Comparison of ENCODE assay signal across 9 cellular contexts in genomic region chr18:62450546-62451395, GRCh38.
A peak's percentile ranks its signal among the peaks of the same experiment; 100 is the strongest.
DNase-seq lines count a peak whose midpoint lies in the region; ATAC-seq and TF ChIP-seq lines count a peak whose summit lies in the region.
"Had no signal": no experiment of that assay in that cellular context is flagged by ENCODE, and none has a peak within 500 bp of the region (broad histone marks: within the 10 kb centered on the region; RNA-seq: fewer than 3 reads in every experiment).

No MANE protein-coding gene starts in this region.

- H3K27ac Mint-ChIP-seq in CD4-positive, alpha-beta memory T cell, result peak overlapping the region in 1 of 7 donors; percentile 55
- H3K27ac Mint-ChIP-seq: stimulated activated naive CD8-positive, alpha-beta T cell treated with anti-CD3 and anti-CD28 coated beads, Interleukin-15, Interleukin-2, amounts not matched to agents 100 ng/mL and 50 ng/mL, for 24 hours had no signal

- TF ChIP-seq CTCF in WERI-Rb-1 (IDR thresholded peaks at IDR 0.05; ENCODE audit: low read depth, low read length), result no peak
- TF ChIP-seq CTCF in heart right ventricle (IDR thresholded peaks at IDR 0.05), result peak in 1 of 9 donors; percentile 4
- TF ChIP-seq CTCF in smooth muscle cell (IDR thresholded peaks at IDR 0.05; ENCODE audit: borderline replicate concordance, insufficient read depth, poor library complexity, severe bottlenecking), result no peak

- peaks cover 0 to 3% (median 0%) of the 10 kb centered on the region in 8 donors for H3K9me3 Mint-ChIP-seq in CD4-positive, alpha-beta memory T cell
- H3K9me3 Mint-ChIP-seq: stimulated activated naive CD8-positive, alpha-beta T cell treated with anti-CD3 and anti-CD28 coated beads, Interleukin-15, Interleukin-2, amounts not matched to agents 100 ng/mL and 50 ng/mL, for 24 hours had no signal

- peaks cover 3 to 5% (median 4%) of the 10 kb centered on the region in 4 donors for H3K4me1 Mint-ChIP-seq in CD4-positive, alpha-beta memory T cell

- POLR2A ChIA-PET in CD4-positive, alpha-beta memory T cell (lab: Charles Lee; ENCODE audit: partially characterized antibody), result no interaction called here

- no peaks in the 10 kb centered on the region for H4K20me1 ChIP-seq in smooth muscle cell (ENCODE audit: low read depth)

- CTCF ChIA-PET in CD4-positive, alpha-beta memory T cell (lab: Charles Lee; ENCODE audit: partially characterized antibody), result no interaction called here

- no peak overlapping the region for H2AFZ ChIP-seq in smooth muscle cell (ENCODE audit: low read depth)

- H3K27ac ChIP-seq in WERI-Rb-1 (peak overlapping the region; percentile 68), heart right ventricle (peak overlapping the region in 9 of 10 donors; percentile 38 to 83 (median 69)), smooth muscle cell (ENCODE audit: low read depth) (no peak overlapping the region)
- H3K27ac ChIP-seq in CD4-positive, alpha-beta memory T cell (ENCODE audit: low read depth, low read length), result no peak overlapping the region

- DNase-seq in DMS79 treated with DMSO at 0.1 percent for 48 hours (lab: John Stamatoyannopoulos, UW) (peak; percentile 49), NCI-H1694 (lab: John Stamatoyannopoulos, UW) (peak; percentile 45), WERI-Rb-1 (peak; percentile 95), heart right ventricle (peak; percentile 65 to 66), smooth muscle cell (lab: John Stamatoyannopoulos, UW; ENCODE audit: unreplicated experiment) (peak; percentile 19)
- DNase-seq in CD4-positive, alpha-beta memory T cell, result no peak

- ATAC-seq in heart right ventricle (peak; percentile 79 to 98 (median 94)), GM21515 (IDR thresholded peaks at IDR 0.05; ENCODE audit: unreplicated experiment) (no peak), GM19035 (IDR thresholded peaks at IDR 0.05; ENCODE audit: unreplicated experiment) (no peak)

- no peaks in the 10 kb centered on the region for H3K79me2 ChIP-seq in smooth muscle cell (ENCODE audit: low read depth)

- no peak overlapping the region for H3K4me3 Mint-ChIP-seq in CD4-positive, alpha-beta memory T cell
- H3K4me3 Mint-ChIP-seq: stimulated activated naive CD8-positive, alpha-beta T cell treated with anti-CD3 and anti-CD28 coated beads, Interleukin-15, Interleukin-2, amounts not matched to agents 100 ng/mL and 50 ng/mL, for 24 hours had no signal

- peaks cover 10 to 16% of the 10 kb centered on the region in 2 donors for H3K27me3 Mint-ChIP-seq in CD4-positive, alpha-beta memory T cell

- WGBS in heart right ventricle, 2 donors, result 6 to 7% methylated on average over 15 of the region's 15 CpGs
- WGBS in smooth muscle cell (ENCODE audit: low lambda C conversion rate), result 17% methylated on average over 15 of the region's 15 CpGs

- H3K36me3 ChIP-seq in WERI-Rb-1, result no peaks in the 10 kb centered on the region
- no peaks in the 10 kb centered on the region for H3K36me3 ChIP-seq in heart right ventricle
- no peaks in the 10 kb centered on the region for H3K36me3 ChIP-seq in smooth muscle cell (ENCODE audit: low read depth)
- H3K36me3 ChIP-seq in CD4-positive, alpha-beta memory T cell (ENCODE audit: insufficient read depth, low read length), result no peaks in the 10 kb centered on the region

- intact Hi-C loops in heart right ventricle (cut with DNase I), result loop anchor here in 2 of 10 donors (5.0 to 10.0 kb wide), 2 partner anchors 72 to 74 kb away; partner anchors contain the start of gene ZCCHC2 (in 2 of the 2)
- intact Hi-C loops in CD4-positive, alpha-beta memory T cell (cut with micrococcal nuclease), result no loop called here

- H3K9ac ChIP-seq in smooth muscle cell (ENCODE audit: low read depth), result no peak overlapping the region

- H3K4me1 ChIP-seq in heart right ventricle (peaks cover 0 to 41% (median 14%) of the 10 kb centered on the region in 9 donors), smooth muscle cell (ENCODE audit: low read depth) (no peaks in the 10 kb centered on the region)
- no peaks in the 10 kb centered on the region for H3K4me1 ChIP-seq in CD4-positive, alpha-beta memory T cell (ENCODE audit: insufficient read depth, low read length)

- H3K36me3 Mint-ChIP-seq in CD4-positive, alpha-beta memory T cell, result no peaks in the 10 kb centered on the region

- peak overlapping the region; percentile 55 for H3K4me2 ChIP-seq in smooth muscle cell

- no peaks in the 10 kb centered on the region for H3K9me3 ChIP-seq in WERI-Rb-1 (ENCODE audit: severe bottlenecking)
- H3K9me3 ChIP-seq in heart right ventricle, result peaks cover 0 to 10% (median 0%) of the 10 kb centered on the region in 11 donors
- H3K9me3 ChIP-seq in smooth muscle cell (replicated peaks; ENCODE audit: low read depth), result no peaks in the 10 kb centered on the region
- H3K9me3 ChIP-seq in CD4-positive, alpha-beta memory T cell (ENCODE audit: control insufficient read depth in 1 of 2, low read length in 2 of 2), result no peaks in the 10 kb centered on the region

- H3K27me3 ChIP-seq in WERI-Rb-1 (ENCODE audit: insufficient read depth, low read depth, severe bottlenecking) (no peaks in the 10 kb centered on the region), heart right ventricle (no peaks in the 10 kb centered on the region), smooth muscle cell (ENCODE audit: low read depth) (peaks cover 34% of the 10 kb centered on the region)
- no peaks in the 10 kb centered on the region for H3K27me3 ChIP-seq in CD4-positive, alpha-beta memory T cell (ENCODE audit: insufficient read depth, low read length)

- H3K4me3 ChIP-seq in WERI-Rb-1 (ENCODE audit: low read depth, low read length) (peak overlapping the region; percentile 11), heart right ventricle (no peak overlapping the region), smooth muscle cell (no peak overlapping the region)
- H3K4me3 ChIP-seq in CD4-positive, alpha-beta memory T cell (ENCODE audit: low read length in 2 of 2), result no peak overlapping the region

- peaks cover 5% of the 10 kb centered on the region for H3F3A ChIP-seq in smooth muscle cell (ENCODE audit: low read depth)

Comparison
In these comparisons a context has a peak if more than half of its experiments do, and no peak if none do; other contexts are left out.
1. DNase-seq: peak in DMS79 treated with DMSO at 0.1 percent for 48 hours (single experiment), NCI-H1694 (single experiment), WERI-Rb-1 (single experiment), heart right ventricle (2 of 2) and smooth muscle cell (single experiment); none in CD4-positive, alpha-beta memory T cell (0 of 5).
2. H3K27ac ChIP-seq: peak in WERI-Rb-1 (single experiment) and heart right ventricle (9 of 10); none in smooth muscle cell (single experiment) and CD4-positive, alpha-beta memory T cell (single experiment).
3. ATAC-seq: peak in heart right ventricle (8 of 8); none in GM21515 (single experiment) and GM19035 (single experiment).